Comparison of ENCODE assay signal across 8 cellular contexts in the genomic region with DNA sequence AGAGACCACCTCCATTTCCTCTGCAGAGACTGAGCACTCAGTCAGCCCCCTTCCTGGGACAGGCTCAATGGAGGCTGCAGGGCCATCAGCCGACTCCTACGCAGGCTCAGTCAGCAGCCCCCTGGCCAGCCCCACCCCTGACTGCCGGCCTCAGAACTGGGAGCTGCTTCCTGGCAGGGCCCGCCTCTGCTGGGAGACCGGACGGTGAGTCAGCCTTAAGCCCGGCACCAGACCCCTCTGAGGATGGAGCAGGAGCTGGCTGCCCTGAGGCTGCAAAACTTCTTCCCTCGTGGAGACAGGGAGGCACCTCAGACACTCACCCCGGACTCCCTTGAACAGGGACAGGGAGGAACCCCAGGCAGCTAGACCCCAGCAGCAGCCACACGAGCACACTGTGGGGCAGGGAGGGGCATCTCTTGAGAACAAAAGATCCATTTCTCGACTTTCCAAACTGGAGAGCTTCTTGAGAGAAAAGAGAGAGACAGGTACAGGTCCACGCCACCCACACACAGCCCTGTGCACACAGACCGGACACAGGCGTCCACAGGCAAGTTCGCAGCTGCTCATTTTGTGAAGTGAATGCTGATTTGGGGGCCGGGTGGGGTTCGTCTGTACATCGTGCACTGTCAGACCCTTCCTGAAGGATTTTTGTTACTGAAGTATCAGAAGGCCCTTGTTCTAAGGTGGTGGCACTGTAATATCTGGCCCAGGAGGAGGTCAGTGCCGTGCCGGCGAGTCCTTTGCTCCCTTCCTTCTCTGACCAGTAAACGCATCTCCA. TPM values are rescaled to one million over a fixed set of nuclear protein-coding genes. Genes with fewer than 3 reads are reported as not detected.
DNase-seq lines count a peak whose midpoint lies in the region; ATAC-seq and TF ChIP-seq lines count a peak whose summit lies in the region.

No MANE protein-coding gene starts in this region.

- H3K27me3 Mint-ChIP-seq in T-helper 2 cell treated with Interferon-gamma antibody and Interleukin-4, amounts not matched to agents 5 μg/mL and 100 μg/mL, for 36 hours (ENCODE audit: low read depth), result peaks cover 35% of the 10 kb centered on the region
- H3K27me3 Mint-ChIP-seq in central memory CD8-positive, alpha-beta T cell, result peaks cover 27% of the 10 kb centered on the region

- no peaks in the 10 kb centered on the region for H3K9me3 ChIP-seq in OCI-LY7 (ENCODE audit: low read length)

- BruUV-seq in OCI-LY7 (replicated peaks; lab: Mats Ljungman, UMichigan), result TSS peak; percentile 57

- CTCF ChIA-PET in OCI-LY7 (lab: Charles Lee; ENCODE audit: unreplicated experiment), result interaction anchor here (0.9 kb wide), 1 partner anchor 28 kb away, joined by 5 read pairs; no protein-coding TSS in a partner anchor

- 0 out of 2 replicates have a peak, but pooled peaks cover 3% of the 10 kb centered on the region for H4K20me1 ChIP-seq in OCI-LY7 (ENCODE audit: insufficient read depth, low read length)

- H3K27ac Mint-ChIP-seq in T-helper 2 cell treated with Interferon-gamma antibody and Interleukin-4, amounts not matched to agents 5 μg/mL and 100 μg/mL, for 36 hours, result peak overlapping the region; percentile 69
- H3K27ac Mint-ChIP-seq in central memory CD8-positive, alpha-beta T cell (ENCODE audit: low read depth), result no peak overlapping the region

- peak overlapping the region; percentile 94 for H3K4me3 ChIP-seq in OCI-LY7 (ENCODE audit: low read depth, low read length, poor library complexity, severe bottlenecking)

- H3K9me3 Mint-ChIP-seq in T-helper 2 cell treated with Interferon-gamma antibody and Interleukin-4, amounts not matched to agents 5 μg/mL and 100 μg/mL, for 36 hours, result no peaks in the 10 kb centered on the region
- no peaks in the 10 kb centered on the region for H3K9me3 Mint-ChIP-seq in central memory CD8-positive, alpha-beta T cell

- H3K36me3 ChIP-seq in OCI-LY7 (ENCODE audit: insufficient read depth, low read length), result peaks cover 7% of the 10 kb centered on the region; the same call in 1 of the 2 replicates

- no peak overlapping the region for H2AFZ ChIP-seq in OCI-LY7 (ENCODE audit: low read length)

- H3K27ac ChIP-seq in OCI-LY7 (ENCODE audit: low read depth, low read length, poor library complexity, severe bottlenecking), result peak overlapping the region; percentile 69

- TF ChIP-seq CTCF in OCI-LY7 (conservative IDR thresholded peaks at IDR 0.05; ENCODE audit: low read length), result no peak

- peaks cover 34% of the 10 kb centered on the region for H3K79me2 ChIP-seq in OCI-LY7 (ENCODE audit: insufficient read depth, low read depth, low read length)

- H3K4me1 Mint-ChIP-seq in T-helper 2 cell treated with Interferon-gamma antibody and Interleukin-4, amounts not matched to agents 5 μg/mL and 100 μg/mL, for 36 hours (ENCODE audit: low read depth), result peaks cover 29% of the 10 kb centered on the region
- peaks cover 26% of the 10 kb centered on the region for H3K4me1 Mint-ChIP-seq in central memory CD8-positive, alpha-beta T cell

- H3K4me2 ChIP-seq in OCI-LY7 (ENCODE audit: low read length), result peak overlapping the region; percentile 89

- H3K4me1 ChIP-seq in OCI-LY7 (ENCODE audit: insufficient read depth, low read length, poor library complexity, severe bottlenecking), result peaks cover 63% of the 10 kb centered on the region

- no peak for ATAC-seq in central memory CD8-positive, alpha-beta T cell (replicated peaks; ENCODE audit: extremely low read depth, poor library complexity, severe bottlenecking)
- no peak for ATAC-seq in HG03565 (IDR thresholded peaks at IDR 0.05; ENCODE audit: unreplicated experiment)

- no peaks in the 10 kb centered on the region for H3K9me2 ChIP-seq in OCI-LY7 (ENCODE audit: insufficient read depth, low read length)

- no peaks in the 10 kb centered on the region for H3K36me3 Mint-ChIP-seq in T-helper 2 cell treated with Interferon-gamma antibody and Interleukin-4, amounts not matched to agents 5 μg/mL and 100 μg/mL, for 36 hours (ENCODE audit: low read depth)
- H3K36me3 Mint-ChIP-seq in central memory CD8-positive, alpha-beta T cell (ENCODE audit: insufficient read depth), result peaks cover 12% of the 10 kb centered on the region

- POLR2A ChIA-PET in OCI-LY7 (lab: Charles Lee), result interaction anchor here (1.0 to 2.7 kb wide), 11 partner anchors 12 to 235 kb away, joined by 3 to 13 read pairs (median 6); a partner anchor contains a TSS

- DNase-seq in T-helper 2 cell treated with Interferon-gamma antibody and Interleukin-4, amounts not matched to agents 5 μg/mL and 100 μg/mL, for 36 hours (ENCODE audit: low spot score), result peak; percentile 41
- DNase-seq in T-helper 2 cell, result no peak
- peak; percentile 57 for DNase-seq in OCI-LY7 (ENCODE audit: low spot score)
- no peak for DNase-seq in central memory CD8-positive, alpha-beta T cell (ENCODE audit: low spot score in 2 of 2)
- peak; percentile 99 for DNase-seq in islet precursor cell
- DNase-seq in stimulated activated CD8-positive, alpha-beta memory T cell treated with anti-CD3 and anti-CD28 coated beads, Interleukin-4, amount 100 ng/mL, for 48 hours, result peak; percentile 59
- DNase-seq in NAMALWA (ENCODE audit: low spot score), result no peak

- H3K4me3 Mint-ChIP-seq in T-helper 2 cell treated with Interferon-gamma antibody and Interleukin-4, amounts not matched to agents 5 μg/mL and 100 μg/mL, for 36 hours, result peak overlapping the region; percentile 79
- peak overlapping the region; percentile 18 for H3K4me3 Mint-ChIP-seq in central memory CD8-positive, alpha-beta T cell

- intact Hi-C loops in OCI-LY7 (cut with micrococcal nuclease; ENCODE audit: unreplicated experiment), result loop anchor here (1.0 to 5.0 kb wide), 3 partner anchors 34 to 155 kb away; a partner anchor contains a TSS

RNA-seq across cellular contexts. Expression of a gene that starts 1.3 kb away (rescaled TPM):
- 59.6 and 63.7 TPM in 2 replicates for total RNA-seq in OCI-LY7 (2014; rRNA removed; shearing (Covaris generic))
- total RNA-seq in OCI-LY7 (2022), result 118 and 192 TPM in 2 replicates

RNA-seq across cellular contexts. Expression of a gene that starts 3.2 kb away (rescaled TPM):
- 7.3 and 8.3 TPM in 2 replicates for total RNA-seq in OCI-LY7 (2014; rRNA removed; shearing (Covaris generic))
- 22.3 and 23.8 TPM in 2 replicates for total RNA-seq in OCI-LY7 (2022)

RNA-seq across cellular contexts. Expression of a gene that starts 26.7 kb away (rescaled TPM):
- 222 and 292 TPM in 2 replicates for total RNA-seq in OCI-LY7 (2014; rRNA removed; shearing (Covaris generic))
- total RNA-seq in OCI-LY7 (2022), result 295 and 380 TPM in 2 replicates

RNA-seq across cellular contexts. Expression of a gene that starts 48.5 kb away (rescaled TPM):
- total RNA-seq in OCI-LY7 (2014; rRNA removed; shearing (Covaris generic)), result 120 and 141 TPM in 2 replicates
- 255 and 263 TPM in 2 replicates for total RNA-seq in OCI-LY7 (2022)

Comparison
In these comparisons a context has a peak if more than half of its experiments do, and no peak if none do; other contexts are left out.
1. DNase-seq: peak in T-helper 2 cell treated with Interferon-gamma antibody and Interleukin-4, amounts not matched to agents 5 μg/mL and 100 μg/mL, for 36 hours (single experiment), OCI-LY7 (single experiment), islet precursor cell (single experiment) and stimulated activated CD8-positive, alpha-beta memory T cell treated with anti-CD3 and anti-CD28 coated beads, Interleukin-4, amount 100 ng/mL, for 48 hours (single experiment); none in T-helper 2 cell (0 of 5), central memory CD8-positive, alpha-beta T cell (0 of 2) and NAMALWA (single experiment).